ENCODE assay signal across 9 cellular contexts in genomic region chr3:150303776-150304175, GRCh38.
A peak's percentile ranks its signal among the peaks of the same experiment; 100 is the strongest.
DNase-seq lines count a peak whose midpoint lies in the region; ATAC-seq and TF ChIP-seq lines count a peak whose summit lies in the region.
"Had no signal": no experiment of that assay in that cellular context is flagged by ENCODE, and none has a peak within 500 bp of the region (broad histone marks: within the 10 kb centered on the region; RNA-seq: fewer than 3 reads in every experiment).

No MANE protein-coding gene starts in this region.

- no peaks in the 10 kb centered on the region for H3K36me3 ChIP-seq in CD8-positive, alpha-beta T cell (ENCODE audit: insufficient read depth, low read length)
- H3K36me3 ChIP-seq in Panc1 (ENCODE audit: control insufficient read depth, insufficient read depth, low read length), result no peaks in the 10 kb centered on the region

- ATAC-seq in CD8-positive, alpha-beta T cell, result no peak
- ATAC-seq in GM19328 (IDR thresholded peaks at IDR 0.05; ENCODE audit: unreplicated experiment) (peak; percentile 60), Panc1 (no peak), GM21529 (IDR thresholded peaks at IDR 0.05; ENCODE audit: unreplicated experiment) (no peak)
- ATAC-seq in activated CD4-positive, CD25-positive, alpha-beta regulatory T cell treated with anti-CD3 and anti-CD28 coated beads, Interleukin-2, amount 50 U/mL, for 24 hours, result no peak

- no peaks in the 10 kb centered on the region for H3K36me3 Mint-ChIP-seq in CD8-positive, alpha-beta T cell
- no peaks in the 10 kb centered on the region for H3K36me3 Mint-ChIP-seq in glutamatergic neuron (ENCODE audit: unreplicated experiment)

- H3K27me3 Mint-ChIP-seq in CD8-positive, alpha-beta T cell (ENCODE audit: low read depth), result peaks cover 39% of the 10 kb centered on the region
- peaks cover 2% of the 10 kb centered on the region for H3K27me3 Mint-ChIP-seq in glutamatergic neuron (ENCODE audit: unreplicated experiment)

- no peaks in the 10 kb centered on the region for H3K4me1 ChIP-seq in CD8-positive, alpha-beta T cell (ENCODE audit: insufficient read depth, low read length)
- peaks cover 37% of the 10 kb centered on the region for H3K4me1 ChIP-seq in Panc1 (ENCODE audit: control insufficient read depth, insufficient read depth, low read length)

- no peaks in the 10 kb centered on the region for H3K9me3 ChIP-seq in CD8-positive, alpha-beta T cell (ENCODE audit: low read length)
- H3K9me3 ChIP-seq in Panc1 (ENCODE audit: control insufficient read depth, insufficient read depth, low read depth, low read length), result peaks cover 20% of the 10 kb centered on the region; the same call in 1 of the 2 replicates

- no peaks in the 10 kb centered on the region for H3K9me3 Mint-ChIP-seq in CD8-positive, alpha-beta T cell
- H3K9me3 Mint-ChIP-seq in glutamatergic neuron (ENCODE audit: unreplicated experiment), result peaks cover 1% of the 10 kb centered on the region

- TF ChIP-seq CTCF in CD8-positive, alpha-beta T cell (IDR thresholded peaks at IDR 0.05), result peak; percentile 34
- TF ChIP-seq CTCF in Panc1 (IDR thresholded peaks at IDR 0.05) (peak; percentile 64), glutamatergic neuron (IDR thresholded peaks at IDR 0.05; ENCODE audit: partially characterized antibody, unreplicated experiment) (peak; percentile 37)

- no TSS peak for BruUV-seq in Panc1 (replicated peaks; lab: Mats Ljungman, UMichigan)

- CTCF ChIA-PET in CD8-positive, alpha-beta T cell (lab: Charles Lee), result interaction anchor here (1.3 to 1.9 kb wide), 3 partner anchors 10 to 191 kb away, joined by 3 to 12 read pairs (median 6); no protein-coding TSS in a partner anchor
- CTCF ChIA-PET in Panc1 (lab: Charles Lee), result no interaction called here

- DNase-seq in CD8-positive, alpha-beta T cell, result no peak
- DNase-seq in Panc1 (ENCODE audit: low read depth, low spot score) (no peak), glutamatergic neuron (no peak), NCI-H187 treated with DMSO at 0.1 percent for 48 hours (lab: John Stamatoyannopoulos, UW) (no peak)
- no peak for DNase-seq in activated CD4-positive, alpha-beta T cell treated with anti-CD3 and anti-CD28 coated beads, Interleukin-2, amount 50 U/mL, for 1 hour
- DNase-seq: NCI-H526 treated with DMSO at 0.1 percent for 48 hours had no signal

- no peaks in the 10 kb centered on the region for H3K4me1 Mint-ChIP-seq in CD8-positive, alpha-beta T cell (ENCODE audit: low read depth)
- H3K4me1 Mint-ChIP-seq in glutamatergic neuron (ENCODE audit: low read depth, unreplicated experiment), result no peaks in the 10 kb centered on the region

- intact Hi-C loops in CD8-positive, alpha-beta T cell (cut with DNase I, micrococcal nuclease), result no loop called here
- intact Hi-C loops in Panc1 (cut with micrococcal nuclease; ENCODE audit: unreplicated experiment), result no loop called here

- no peak overlapping the region for H3K27ac Mint-ChIP-seq in CD8-positive, alpha-beta T cell
- H3K27ac Mint-ChIP-seq in glutamatergic neuron (ENCODE audit: unreplicated experiment), result no peak overlapping the region

- no peak overlapping the region for H3K4me3 Mint-ChIP-seq in CD8-positive, alpha-beta T cell
- no peak overlapping the region for H3K4me3 Mint-ChIP-seq in glutamatergic neuron (ENCODE audit: unreplicated experiment)

- POLR2A ChIA-PET in CD8-positive, alpha-beta T cell (lab: Charles Lee), result no interaction called here
- POLR2A ChIA-PET in Panc1 (lab: Charles Lee), result no interaction called here

- no peak overlapping the region for H3K4me3 ChIP-seq in CD8-positive, alpha-beta T cell (ENCODE audit: low read depth, low read length)
- H3K4me3 ChIP-seq in Panc1 (ENCODE audit: low read depth in 2 of 2, low read length in 2 of 2), result no peak overlapping the region

- no peaks in the 10 kb centered on the region for H3K27me3 ChIP-seq in CD8-positive, alpha-beta T cell (ENCODE audit: insufficient read depth, low read length)
- H3K27me3 ChIP-seq in Panc1 (ENCODE audit: control insufficient read depth, insufficient read depth, low read length), result no peaks in the 10 kb centered on the region

- H3K27ac ChIP-seq in CD8-positive, alpha-beta T cell (ENCODE audit: low read depth, low read length), result no peak overlapping the region
- peak overlapping the region; percentile 96 for H3K27ac ChIP-seq in Panc1 (ENCODE audit: low read length)

- in situ Hi-C loops in Panc1 (cut with HindIII; ENCODE audit: low pct_unique_long_range_greater_than_20kb, low sequenced_read_pairs), result no loop called here
